In genomic region chr3:124138148-124138547, GRCh38 we compare ENCODE assay signal across 35 cellular contexts.
A peak's percentile ranks its signal among the peaks of the same experiment; 100 is the strongest.
DNase-seq lines count a peak whose midpoint lies in the region; ATAC-seq and TF ChIP-seq lines count a peak whose summit lies in the region.
"Had no signal": no experiment of that assay in that cellular context is flagged by ENCODE, and none has a peak within 500 bp of the region (broad histone marks: within the 10 kb centered on the region; RNA-seq: fewer than 3 reads in every experiment).

No MANE protein-coding gene starts in this region.

- no peak overlapping the region for H4K8ac ChIP-seq in mesenchymal stem cell (ENCODE audit: low read length)

- peaks cover 11% of the 10 kb centered on the region for H3K79me1 ChIP-seq in mesenchymal stem cell (replicated peaks; ENCODE audit: low read length, poor library complexity, severe bottlenecking)

- TF ChIP-seq CTCF in AG04450 (IDR thresholded peaks at IDR 0.05; ENCODE audit: low read depth, low read length) (no peak), ascending aorta (IDR thresholded peaks at IDR 0.05) (no peak), nephron progenitor cell (IDR thresholded peaks at IDR 0.05) (no peak), psoas muscle (IDR thresholded peaks at IDR 0.05) (no peak), sigmoid colon (IDR thresholded peaks at IDR 0.05) (no peak), coronary artery (IDR thresholded peaks at IDR 0.05) (no peak)

- H2BK12ac ChIP-seq in mesenchymal stem cell (ENCODE audit: low read length in 2 of 2) = no peak overlapping the region

- H2BK15ac ChIP-seq in mesenchymal stem cell (ENCODE audit: low read depth, poor library complexity, severe bottlenecking) = no peak overlapping the region

- no peak overlapping the region for H2AK5ac ChIP-seq in mesenchymal stem cell (ENCODE audit: low read length, severe bottlenecking)

- H3K9me3 ChIP-seq in AG04450 (ENCODE audit: control insufficient read depth, insufficient read depth, low read length) (no peaks in the 10 kb centered on the region), ascending aorta (no peaks in the 10 kb centered on the region), psoas muscle (no peaks in the 10 kb centered on the region), mesenchymal stem cell (ENCODE audit: control insufficient read depth, low read length) (no peaks in the 10 kb centered on the region), sigmoid colon (no peaks in the 10 kb centered on the region)
- H3K9me3 ChIP-seq: A549, BE2C, BLaER1, Caco-2 had no signal

- H3K27ac Mint-ChIP-seq in nephron progenitor cell = peak overlapping the region; percentile 68
- H3K27ac Mint-ChIP-seq: B cell; CD14-positive monocyte; CD4-positive, alpha-beta memory T cell; CD4-positive, alpha-beta T cell; CD4-positive, CD25-positive, alpha-beta regulatory T cell; CD8-positive, alpha-beta memory T cell; CD8-positive, alpha-beta T cell had no signal

- H3K4me3 ChIP-seq in AG04450 (ENCODE audit: low read depth, low read length) (no peak overlapping the region), ascending aorta (no peak overlapping the region), psoas muscle (no peak overlapping the region), mesenchymal stem cell (ENCODE audit: insufficient read depth in 1 of 2, low read depth in 1 of 2, low read length in 2 of 2) (no peak overlapping the region), sigmoid colon (no peak overlapping the region), coronary artery (no peak overlapping the region)
- H3K4me3 ChIP-seq: A549; BLaER1; BLaER1 treated with 17β-estradiol and CSF1 and Interleukin-3, amounts not matched to agents 10 nM and 100 nM had no signal

- H3K27ac ChIP-seq in AG04450 (ENCODE audit: low read depth, low read length) = peak overlapping the region; percentile 11
- peak overlapping the region; percentile 34 to 40 for H3K27ac ChIP-seq in ascending aorta
- no peak overlapping the region for H3K27ac ChIP-seq in psoas muscle
- no peak overlapping the region for H3K27ac ChIP-seq in mesenchymal stem cell (ENCODE audit: low read length, poor library complexity, severe bottlenecking)
- no peak overlapping the region for H3K27ac ChIP-seq in sigmoid colon
- no peak overlapping the region for H3K27ac ChIP-seq in coronary artery
- H3K27ac ChIP-seq: 22Rv1; A549; BLaER1; BLaER1 treated with 17β-estradiol and CSF1 and Interleukin-3, amounts not matched to agents 10 nM and 100 nM; C4-2B had no signal

- H3K9me3 Mint-ChIP-seq in nephron progenitor cell = no peaks in the 10 kb centered on the region
- H3K9me3 Mint-ChIP-seq: CD4-positive, alpha-beta memory T cell; CD4-positive, alpha-beta T cell; CD8-positive, alpha-beta T cell had no signal

- no peak overlapping the region for H2BK120ac ChIP-seq in mesenchymal stem cell (ENCODE audit: low read depth, low read length)

- CTCF ChIA-PET in AG04450 (lab: Charles Lee) = interaction anchor here (0.6 to 0.8 kb wide), 2 partner anchors 43 to 59 kb away, joined by 3 to 5 read pairs; no protein-coding TSS in a partner anchor

- H3K27me3 ChIP-seq in AG04450 (ENCODE audit: control insufficient read depth, insufficient read depth, low read length) = peaks cover 9% of the 10 kb centered on the region
- H3K27me3 ChIP-seq in ascending aorta = no peaks in the 10 kb centered on the region
- H3K27me3 ChIP-seq in psoas muscle (ENCODE audit: insufficient read depth in 3 of 3, low read length in 2 of 3) = no peaks in the 10 kb centered on the region
- H3K27me3 ChIP-seq in mesenchymal stem cell (ENCODE audit: control insufficient read depth in 1 of 2, insufficient read depth in 1 of 2, low read length in 2 of 2) = no peaks in the 10 kb centered on the region
- no peaks in the 10 kb centered on the region for H3K27me3 ChIP-seq in sigmoid colon
- H3K27me3 ChIP-seq: BE2C; BLaER1; BLaER1 treated with 17β-estradiol and CSF1 and Interleukin-3, amounts not matched to agents 10 nM and 100 nM had no signal

- TF ChIP-seq POLR2A in sigmoid colon (IDR thresholded peaks at IDR 0.05) = no peak

- no peak overlapping the region for H3K4ac ChIP-seq in mesenchymal stem cell (ENCODE audit: low read depth in 1 of 2, low read length in 2 of 2)

- H3K36me3 Mint-ChIP-seq in nephron progenitor cell (ENCODE audit: low read depth) = peaks cover 9% of the 10 kb centered on the region
- H3K36me3 Mint-ChIP-seq: CD14-positive monocyte; CD4-positive, alpha-beta memory T cell; CD4-positive, CD25-positive, alpha-beta regulatory T cell; CD8-positive, alpha-beta memory T cell; CD8-positive, alpha-beta T cell had no signal

- H3K4me1 Mint-ChIP-seq in nephron progenitor cell = peaks cover 28% of the 10 kb centered on the region
- H3K4me1 Mint-ChIP-seq: B cell; CD14-positive monocyte; CD4-positive, alpha-beta memory T cell; CD4-positive, CD25-positive, alpha-beta regulatory T cell; CD8-positive, alpha-beta memory T cell had no signal

- no peak overlapping the region for H3K4me2 ChIP-seq in mesenchymal stem cell (ENCODE audit: low read length, poor library complexity, severe bottlenecking)
- H3K4me2 ChIP-seq: A549, BLaER1 had no signal

- no peak overlapping the region for H3K18ac ChIP-seq in mesenchymal stem cell (ENCODE audit: low read depth in 1 of 2, low read length in 2 of 2)

- DNase-seq in AG04450 (ENCODE audit: low read depth, low spot score) (no peak), Ammon's horn (ENCODE audit: low spot score) (peak; percentile 54), ascending aorta (ENCODE audit: low spot score in 2 of 2) (no peak), nephron progenitor cell (no peak), psoas muscle (no peak), mesenchymal stem cell (no peak), sigmoid colon (no peak), coronary artery (ENCODE audit: low spot score) (no peak)
- DNase-seq: 8988T; ACHN; AML-193; BE2C; C1 segment of cervical spinal cord; Caco-2; Calu3; CD4-positive, alpha-beta memory T cell; CD4-positive, alpha-beta T cell; CD4-positive, CD25-positive, alpha-beta regulatory T cell; CD8-positive, alpha-beta memory T cell; CD8-positive, alpha-beta T cell; COR-L47; DMS 273 treated with DMSO at 0.1 percent for 48 hours; DMS153; DMS53; DMS79; DMS79 treated with DMSO at 0.1 percent for 48 hours; DND-41; EL had no signal

- no peaks in the 10 kb centered on the region for H3K27me3 Mint-ChIP-seq in nephron progenitor cell (ENCODE audit: low read depth, poor library complexity)
- H3K27me3 Mint-ChIP-seq: CD4-positive, CD25-positive, alpha-beta regulatory T cell had no signal

- H2AFZ ChIP-seq in mesenchymal stem cell (ENCODE audit: low read depth, low read length) = no peak overlapping the region

- ATAC-seq in psoas muscle = no peak
- ATAC-seq: A549; CD8-positive, alpha-beta T cell had no signal

- H3K14ac ChIP-seq in mesenchymal stem cell (ENCODE audit: low read length in 2 of 2) = no peak overlapping the region

- no peak overlapping the region for H2BK5ac ChIP-seq in mesenchymal stem cell (ENCODE audit: low read depth, low read length, poor library complexity, severe bottlenecking)

- H3K4me1 ChIP-seq in ascending aorta = peaks cover 9 to 53% of the 10 kb centered on the region in 2 donors
- peaks cover 7% of the 10 kb centered on the region for H3K4me1 ChIP-seq in psoas muscle
- H3K4me1 ChIP-seq in mesenchymal stem cell (ENCODE audit: control insufficient read depth, insufficient read depth, low read depth, low read length) = peaks cover 8% of the 10 kb centered on the region
- no peaks in the 10 kb centered on the region for H3K4me1 ChIP-seq in sigmoid colon
- H3K4me1 ChIP-seq: A549, Caco-2 had no signal

- intact Hi-C loops in ascending aorta (cut with DNase I) (no loop called here), psoas muscle (cut with DNase I) (no loop called here), sigmoid colon (cut with DNase I) (no loop called here)

- H3K4me3 Mint-ChIP-seq in nephron progenitor cell = no peak overlapping the region
- H3K4me3 Mint-ChIP-seq: B cell; CD14-positive monocyte; CD4-positive, alpha-beta memory T cell; CD4-positive, alpha-beta T cell; CD4-positive, CD25-positive, alpha-beta regulatory T cell; CD8-positive, alpha-beta memory T cell; CD8-positive, alpha-beta T cell had no signal

- no peak overlapping the region for H3K9ac ChIP-seq in mesenchymal stem cell (ENCODE audit: low read length)
- H3K9ac ChIP-seq: BLaER1; BLaER1 treated with 17β-estradiol and CSF1 and Interleukin-3, amounts not matched to agents 10 nM and 100 nM had no signal

- H3K36me3 ChIP-seq in ascending aorta (no peaks in the 10 kb centered on the region), psoas muscle (ENCODE audit: insufficient read depth in 1 of 2, low read depth in 1 of 2) (no peaks in the 10 kb centered on the region), mesenchymal stem cell (ENCODE audit: control insufficient read depth in 1 of 2, insufficient read depth in 2 of 2, low read depth in 1 of 2, low read length in 2 of 2) (no peaks in the 10 kb centered on the region), sigmoid colon (no peaks in the 10 kb centered on the region)
- H3K36me3 ChIP-seq: BE2C; BLaER1; BLaER1 treated with 17β-estradiol and CSF1 and Interleukin-3, amounts not matched to agents 10 nM and 100 nM had no signal

- no peak for TF ChIP-seq EP300 in sigmoid colon (IDR thresholded peaks at IDR 0.05)

- H3K23ac ChIP-seq in mesenchymal stem cell (ENCODE audit: low read length in 2 of 2) = no peak overlapping the region

- no peak overlapping the region for H4K91ac ChIP-seq in mesenchymal stem cell (ENCODE audit: low read length)

- POLR2A ChIA-PET in AG04450 (lab: Yijun Ruan, JAX) = no interaction called here

Comparison
In these comparisons a context has a peak if more than half of its experiments do, and no peak if none do; other contexts are left out.
1. H3K27ac ChIP-seq: peak in AG04450 (single experiment) and ascending aorta (2 of 2); none in psoas muscle (single experiment), mesenchymal stem cell (single experiment), sigmoid colon (0 of 4) and coronary artery (0 of 2).